23 cellular contexts compared by ENCODE assay signal in genomic region chr16:5296163-5296562, GRCh38.
"Had no signal": no experiment of that assay in that cellular context is flagged by ENCODE, and none has a peak within 500 bp of the region (broad histone marks: within the 10 kb centered on the region; RNA-seq: fewer than 3 reads in every experiment).

No MANE protein-coding gene starts in this region.

- H3K27ac ChIP-seq: HL-60, KMS-11, RWPE1 had no signal

- DNase-seq: NCI-H1092, NCI-H1436, NCI-H187, NCI-H2029, NCI-H2081 treated with DMSO at 0.1 percent for 48 hours, NCI-H2171, NCI-H226, NCI-H446, NCI-H510A, NCI-H524 treated with DMSO at 0.1 percent for 48 hours, NCI-H69, NCI-H774, PC-3, SHP77, SK-N-SH, SW 1271, T-cell had no signal

- H3K9me3 ChIP-seq: SK-N-SH had no signal

- H3K9me2 ChIP-seq: SK-N-SH had no signal

- ATAC-seq: K562, Panc1, PC-3, T-cell had no signal

- FAIRE-seq: HTR-8/SVneo, K562 had no signal

- H3K4me3 ChIP-seq: K562 had no signal

- H3K4me2 ChIP-seq: KMS-11, SK-N-SH had no signal

- H3K9ac ChIP-seq: KMS-11, SK-N-SH had no signal
